In genomic region chrX:136306182-136306581, GRCh38 we compare ENCODE assay signal across 34 cellular contexts. TPM values are rescaled to one million over a fixed set of nuclear protein-coding genes. Genes with fewer than 3 reads are reported as not detected.
"Had no signal": no experiment of that assay in that cellular context is flagged by ENCODE, and none has a peak within 500 bp of the region (broad histone marks: within the 10 kb centered on the region; RNA-seq: fewer than 3 reads in every experiment).

No MANE protein-coding gene starts in this region.

- H3K4me3 ChIP-seq: adrenal gland, ascending aorta, body of pancreas, breast epithelium, cardiac muscle cell had no signal

- H3K9me3 ChIP-seq: adrenal gland, ascending aorta, body of pancreas had no signal

- H3K36me3 ChIP-seq: adrenal gland, ascending aorta, brain microvascular endothelial cell, breast epithelium, cardiac muscle cell had no signal

- FAIRE-seq: bronchial epithelial cell had no signal

- H3K27ac ChIP-seq: adrenal gland, ascending aorta, body of pancreas, brain microvascular endothelial cell, breast epithelium, cardiac muscle cell had no signal

- H3K4me1 ChIP-seq: adrenal gland, ascending aorta, body of pancreas, breast epithelium had no signal

- DNase-seq: activated effector memory CD4-positive, alpha-beta T cell treated with anti-CD3 and anti-CD28 coated beads, Interleukin-2, amount 50 U/mL, for 16 hours; activated effector memory CD4-positive, alpha-beta T cell treated with Interleukin-2 at 50 U/mL for 16 hours; activated gamma-delta T cell; activated gamma-delta T cell treated with Interleukin-2 at 50 U/mL for 16 hours; activated naive CD4-positive, alpha-beta T cell; activated naive CD4-positive, alpha-beta T cell treated with anti-CD3 and anti-CD28 coated beads for 36 hours; activated naive CD4-positive, alpha-beta T cell treated with anti-CD3 and anti-CD28 coated beads, Interleukin-2, amount 10 ng/mL, durations not matched to agents 7 days and 5 days; activated naive CD4-positive, alpha-beta T cell treated with anti-CD3 and anti-CD28 coated beads, Interleukin-2, amount 50 U/mL, for 16 hours; activated naive CD4-positive, alpha-beta T cell treated with Interleukin-2 at 50 U/mL for 16 hours; activated naive CD8-positive, alpha-beta T cell treated with anti-CD3 and anti-CD28 coated beads for 36 hours; activated naive CD8-positive, alpha-beta T cell treated with anti-CD3 and anti-CD28 coated beads, Interleukin-2, amount 10 ng/mL, durations not matched to agents 7 days and 5 days; activated naive CD8-positive, alpha-beta T cell treated with anti-CD3 and anti-CD28 coated beads, Interleukin-2, amount 50 U/mL, for 24 hours; activated T-cell treated with anti-CD3 and anti-CD28 coated beads, Interleukin-2, amount 50 U/mL, for 4 hours; activated T-cell treated with anti-CD3 and anti-CD28 coated beads, Interleukin-2, amount 50 U/mL, for 48 hours; activated T-cell treated with anti-CD3 and anti-CD28 coated beads, Interleukin-2, amount 50 U/mL, for 72 hours; adrenal gland; amniotic stem cell; amygdala; anterior cingulate cortex; aorta; body of pancreas; brain microvascular endothelial cell; caudate nucleus; central memory CD4-positive, alpha-beta T cell; cerebellar nuclear complex had no signal

- ATAC-seq: activated naive CD4-positive, alpha-beta T cell treated with anti-CD3 and anti-CD28 coated beads, Interleukin-2, amount 50 U/mL, for 72 hours; activated naive CD8-positive, alpha-beta T cell treated with anti-CD3 and anti-CD28 coated beads, Interleukin-2, amount 50 U/mL, for 24 hours; activated T-cell treated with anti-CD3 and anti-CD28 coated beads, Interleukin-2, amount 50 U/mL, for 4 hours; activated T-cell treated with anti-CD3 and anti-CD28 coated beads, Interleukin-2, amount 50 U/mL, for 72 hours; activated T-helper 17 cell treated with anti-CD3 and anti-CD28 coated beads, Interleukin-2, amount 50 U/mL, for 72 hours; body of pancreas had no signal

RNA-seq across cellular contexts. Expression of gene ADGRG4, which starts 5.4 kb away (rescaled TPM):
- total RNA-seq: activated naive CD4-positive, alpha-beta T cell treated with anti-CD3 and anti-CD28 coated beads for 36 hours; activated naive CD4-positive, alpha-beta T cell treated with anti-CD3 and anti-CD28 coated beads, Interleukin-2, amount 50 U/mL, for 72 hours; activated naive CD8-positive, alpha-beta T cell treated with anti-CD3 and anti-CD28 coated beads for 36 hours; activated naive CD8-positive, alpha-beta T cell treated with anti-CD3 and anti-CD28 coated beads, Interleukin-2, amount 10 ng/mL, durations not matched to agents 7 days and 5 days; activated T-cell treated with anti-CD3 and anti-CD28 coated beads, Interleukin-2, amount 50 U/mL, for 4 hours; activated T-cell treated with anti-CD3 and anti-CD28 coated beads, Interleukin-2, amount 50 U/mL, for 72 hours; activated T-helper 1 cell treated with anti-CD3 and anti-CD28 coated beads, Interleukin-12 subunit alpha, Interleukin-12 subunit beta, Interleukin-2, Interleukin-4 antibody, amounts not matched to agents 30 ng/mL and 10 ng/mL and 1 ng/mL, durations not matched to agents 14 hours and 24 hours and 36 hours; activated T-helper 17 cell treated with anti-CD3 and anti-CD28 coated beads, Interleukin-2, amount 50 U/mL, for 72 hours; activated T-helper 2 cell treated with anti-CD3 and anti-CD28 coated beads, Interferon-gamma antibody, Interleukin-2, Interleukin-4, amounts not matched to agents 10 μg/mL and 5 μg/mL and 100 μg/mL, durations not matched to agents 14 hours and 24 hours and 36 hours; body of pancreas; bronchial epithelial cell; cardiac muscle cell; cerebellum had no signal
- polyA plus RNA-seq: aorta, cardiac muscle cell had no signal
